ENCODE assay signal across 21 cellular contexts in genomic region chr2:10524841-10525572, GRCh38.
DNase-seq lines count a peak whose midpoint lies in the region; ATAC-seq, FAIRE-seq and TF ChIP-seq lines count a peak whose summit lies in the region.
"Had no signal": no experiment of that assay in that cellular context is flagged by ENCODE, and none has a peak within 500 bp of the region (broad histone marks: within the 10 kb centered on the region; RNA-seq: fewer than 3 reads in every experiment).

No MANE protein-coding gene starts in this region.

- TF ChIP-seq POLR2A in H1 (IDR thresholded peaks at IDR 0.05; ENCODE audit: control extremely low read depth in 1 of 2, low read depth in 2 of 2, low read length in 2 of 2) = no peak

- no peak overlapping the region for H2AK5ac ChIP-seq in H1 (ENCODE audit: low read depth, low read length)

- H3K4me1 Mint-ChIP-seq in GM23338 = peaks cover 14% of the 10 kb centered on the region

- POLR2A ChIA-PET in H1 (lab: Charles Lee; ENCODE audit: partially characterized antibody) = no interaction called here

- no peak for TF ChIP-seq EP300 in H1 (IDR thresholded peaks at IDR 0.05; ENCODE audit: borderline replicate concordance in 1 of 2, low read depth in 2 of 2, low read length in 2 of 2)

- H2BK5ac ChIP-seq in H1 (ENCODE audit: low read depth, low read length) = no peak overlapping the region

- no peaks in the 10 kb centered on the region for H3K27me3 ChIP-seq in GM23338 (ENCODE audit: insufficient read depth)
- no peaks in the 10 kb centered on the region for H3K27me3 ChIP-seq in H1 (replicated peaks in 1 of 4; ENCODE audit: control insufficient read depth in 3 of 4, extremely low read depth in 1 of 4, insufficient read depth in 3 of 4, low read length in 3 of 4)
- no peaks in the 10 kb centered on the region for H3K27me3 ChIP-seq in osteoblast (ENCODE audit: insufficient read depth, low read length)
- H3K27me3 ChIP-seq: Peyer's patch, SJCRH30 had no signal

- peak overlapping the region; percentile 16 for H3K56ac ChIP-seq in H1 (replicated peaks; ENCODE audit: insufficient read length, low read depth, low read length)

- peak; percentile 34 for DNase-seq in activated CD8-positive, alpha-beta memory T cell treated with anti-CD3 and anti-CD28 coated beads, Interleukin-2, amount 50 U/mL, for 48 hours
- no peak for DNase-seq in activated CD8-positive, alpha-beta memory T cell treated with anti-CD3 and anti-CD28 coated beads, Interleukin-2, amount 50 U/mL, for 4 hours
- no peak for DNase-seq in GM23338 (ENCODE audit: low spot score)
- no peak for DNase-seq in H1 (ENCODE audit: low read depth in 1 of 2, low spot score in 2 of 2)
- peak; percentile 66 for DNase-seq in osteoblast (ENCODE audit: insufficient read length, low spot score, missing footprints)
- DNase-seq in AML-193 (lab: John Stamatoyannopoulos, UW) = no peak
- DNase-seq: 8988T, C1 segment of cervical spinal cord, DND-41, KBM-7, MM.1S, NCI-H1048, NCI-H1417 treated with DMSO at 0.1 percent for 48 hours, NCI-H187, NCI-H446, NCI-H526, SJCRH30 had no signal

- H3K9me2 ChIP-seq in GM23338 (ENCODE audit: insufficient read depth) = no peaks in the 10 kb centered on the region

- H3K79me1 ChIP-seq in H1 (ENCODE audit: low read depth, low read length) = no peaks in the 10 kb centered on the region

- ATAC-seq in GM23338 = no peak
- no peak for ATAC-seq in GM19328 (IDR thresholded peaks at IDR 0.05; ENCODE audit: unreplicated experiment)
- ATAC-seq: CD8-positive, alpha-beta T cell; GM12878 had no signal

- WGBS in H1 (ENCODE audit: extremely low coverage in 1 of 2, insufficient coverage in 1 of 2, insufficient read length in 1 of 2, insufficient replicate concordance in 2 of 2, low coverage in 1 of 2, low lambda C conversion rate in 2 of 2, missing lambda C conversion rate in 1 of 2), 2 experiments = 87% methylated on average over 18 of the region's 23 CpGs; no CpG with 5 or more reads in 1 of the 2 experiments

- peak overlapping the region; percentile 19; the same call in 1 of the 2 replicates for H3K18ac ChIP-seq in H1 (ENCODE audit: extremely low read depth, low read length)

- no peak overlapping the region for H3K9ac ChIP-seq in H1 (replicated peaks in 1 of 4; ENCODE audit: extremely low read depth in 1 of 4, low read depth in 3 of 4, low read length in 3 of 4)

- H4K8ac ChIP-seq in H1 (ENCODE audit: extremely low read depth, insufficient read depth, low read length) = peak overlapping the region; percentile 89

- H3K23me2 ChIP-seq in H1 (ENCODE audit: low read depth, low read length) = no peaks in the 10 kb centered on the region

- H3K27me3 Mint-ChIP-seq in GM23338 (ENCODE audit: insufficient read depth, low read depth, poor library complexity) = peaks cover 7% of the 10 kb centered on the region

- no peak overlapping the region for H2BK20ac ChIP-seq in H1 (ENCODE audit: low read length)

- H3K4ac ChIP-seq in H1 (replicated peaks; ENCODE audit: insufficient read length, low read depth, low read length) = no peak overlapping the region

- H3K27ac Mint-ChIP-seq in GM23338 = peak overlapping the region; percentile 17; the same call in 1 of the 2 replicates
- H3K27ac Mint-ChIP-seq: CD8-positive, alpha-beta T cell had no signal

- H2BK120ac ChIP-seq in H1 (replicated peaks; ENCODE audit: low read depth, low read length) = no peak overlapping the region

- H3K9me3 ChIP-seq in H1 (ENCODE audit: insufficient read depth in 2 of 2, low read depth in 1 of 2, low read length in 1 of 2) (no peaks in the 10 kb centered on the region), osteoblast (ENCODE audit: low read depth, low read length) (no peaks in the 10 kb centered on the region)
- H3K9me3 ChIP-seq: Peyer's patch, SJCRH30 had no signal

- no peak for FAIRE-seq in H1 (lab: Jason Lieb, UNC)
- FAIRE-seq: GM12878 had no signal

- peak overlapping the region; percentile 17; the same call in 1 of the 2 replicates for H2BK12ac ChIP-seq in H1 (ENCODE audit: low read depth, low read length)

- no peak overlapping the region for H3K4me2 ChIP-seq in GM23338
- H3K4me2 ChIP-seq in H1 (ENCODE audit: insufficient read depth in 1 of 2, low read depth in 2 of 2, low read length in 2 of 2) = no peak overlapping the region
- H3K4me2 ChIP-seq in osteoblast (ENCODE audit: insufficient read depth, low read length) = no peak overlapping the region

- no peak for TF ChIP-seq CTCF in GM23338 (conservative IDR thresholded peaks at IDR 0.05; ENCODE audit: low read depth in 2 of 2)
- no peak for TF ChIP-seq CTCF in H1 (IDR thresholded peaks at IDR 0.05; ENCODE audit: control extremely low read depth in 1 of 3, insufficient read depth in 1 of 3, low read depth in 1 of 3, low read length in 3 of 3)
- TF ChIP-seq CTCF in osteoblast (IDR thresholded peaks at IDR 0.05; ENCODE audit: extremely low read depth, low read depth, low read length) = no peak

- H3F3A ChIP-seq in GM23338 (replicated peaks; ENCODE audit: low read depth) = no peaks in the 10 kb centered on the region

- H3K4me3 ChIP-seq in GM23338 (no peak overlapping the region), H1 (ENCODE audit: extremely low read depth in 1 of 4, insufficient read depth in 2 of 4, low read depth in 3 of 4, low read length in 4 of 4) (no peak overlapping the region), osteoblast (ENCODE audit: insufficient read depth, low read length) (no peak overlapping the region)
- H3K4me3 ChIP-seq: GM12878, Peyer's patch, SJCRH30 had no signal

- TF ChIP-seq RAD21 in H1 (IDR thresholded peaks at IDR 0.05 in 1 of 2, conservative IDR thresholded peaks at IDR 0.05 in 1 of 2; ENCODE audit: low read depth in 2 of 2, low read length in 2 of 2) = no peak

- no peak overlapping the region for H2BK15ac ChIP-seq in H1 (ENCODE audit: low read length)

- H3K36me3 ChIP-seq in GM23338 (ENCODE audit: insufficient read depth) (no peaks in the 10 kb centered on the region), H1 (ENCODE audit: control insufficient read depth in 2 of 4, insufficient read depth in 4 of 4, low read length in 3 of 4) (no peaks in the 10 kb centered on the region), osteoblast (ENCODE audit: insufficient read depth, low read length) (no peaks in the 10 kb centered on the region)
- H3K36me3 ChIP-seq: Peyer's patch, SJCRH30 had no signal

- H3K27ac ChIP-seq in GM23338 (ENCODE audit: low read depth) (no peak overlapping the region), H1 (ENCODE audit: low read depth, low read length) (no peak overlapping the region), osteoblast (ENCODE audit: low read depth, low read length) (no peak overlapping the region)
- H3K27ac ChIP-seq: Peyer's patch, SJCRH30 had no signal

- H3K36me3 Mint-ChIP-seq in GM23338 (ENCODE audit: low read depth) = no peaks in the 10 kb centered on the region
- H3K36me3 Mint-ChIP-seq: CD8-positive, alpha-beta T cell had no signal

- H4K20me1 ChIP-seq in GM23338 (replicated peaks; ENCODE audit: insufficient read depth) = no peaks in the 10 kb centered on the region
- H4K20me1 ChIP-seq in H1 (replicated peaks in 1 of 2; ENCODE audit: control insufficient read depth in 1 of 2, insufficient read depth in 2 of 2, low read length in 2 of 2) = no peaks in the 10 kb centered on the region
- no peaks in the 10 kb centered on the region for H4K20me1 ChIP-seq in osteoblast (ENCODE audit: insufficient read depth, low read length)

- CTCF ChIA-PET in H1 (lab: Charles Lee; ENCODE audit: partially characterized antibody) = no interaction called here

- no peaks in the 10 kb centered on the region for H3K79me2 ChIP-seq in GM23338 (replicated peaks; ENCODE audit: insufficient read depth)
- no peaks in the 10 kb centered on the region for H3K79me2 ChIP-seq in H1 (ENCODE audit: control insufficient read depth in 1 of 2, insufficient read depth in 2 of 2, low read length in 2 of 2)
- no peaks in the 10 kb centered on the region for H3K79me2 ChIP-seq in osteoblast (ENCODE audit: insufficient read depth, low read length)

- H3K9me3 Mint-ChIP-seq in GM23338 = no peaks in the 10 kb centered on the region
- H3K9me3 Mint-ChIP-seq: CD8-positive, alpha-beta T cell had no signal

- peak overlapping the region; percentile 40 for H4K91ac ChIP-seq in H1 (replicated peaks; ENCODE audit: insufficient read length, low read length)

- no peak overlapping the region for H3K4me3 Mint-ChIP-seq in GM23338
- H3K4me3 Mint-ChIP-seq: CD8-positive, alpha-beta T cell had no signal

- no peak overlapping the region for H3K14ac ChIP-seq in H1 (ENCODE audit: insufficient read length)

- H2AFZ ChIP-seq in GM23338 (0 out of 2 replicates have a peak overlapping the region, but pooled peaks have one; percentile 14), H1 (ENCODE audit: low read length) (peak overlapping the region; percentile 22), osteoblast (ENCODE audit: low read length) (no peak overlapping the region)

- H3K23ac ChIP-seq in H1 (ENCODE audit: insufficient read length) = no peak overlapping the region

- peaks cover 4% of the 10 kb centered on the region; the same call in 1 of the 2 replicates for H3K4me1 ChIP-seq in GM23338 (ENCODE audit: insufficient read depth)
- H3K4me1 ChIP-seq in H1 (replicated peaks in 1 of 4; ENCODE audit: control insufficient read depth in 3 of 4, insufficient read depth in 4 of 4, low read length in 3 of 4) = peaks cover 0 to 19% (median 2%) of the 10 kb centered on the region in 4 experiments; a peak in 1 of 7 replicates
- H3K4me1 ChIP-seq in osteoblast (ENCODE audit: insufficient read depth, low read length) = no peaks in the 10 kb centered on the region
- H3K4me1 ChIP-seq: Peyer's patch had no signal

- H4K5ac ChIP-seq in H1 (ENCODE audit: insufficient read length, low read depth, low read length) = no peak overlapping the region

TF ChIP-seq in H1, 55 proteins besides CTCF, POLR2A, EP300 and RAD21:
- TF ChIP-seq GTF2F1 (IDR thresholded peaks at IDR 0.05; ENCODE audit: borderline replicate concordance, low read depth, low read length) (no peak), MAFK (IDR thresholded peaks at IDR 0.05; ENCODE audit: low read depth, low read length) (no peak), CEBPB (IDR thresholded peaks at IDR 0.05; ENCODE audit: low read depth, low read length) (no peak), TCF12 (IDR thresholded peaks at IDR 0.05; ENCODE audit: low read depth, low read length) (no peak), TEAD4 (IDR thresholded peaks at IDR 0.05; ENCODE audit: low read depth, low read length) (no peak), RNF2 (IDR thresholded peaks at IDR 0.05; ENCODE audit: borderline replicate concordance, low read depth, low read length, missing control alignments, poor library complexity, severe bottlenecking) (no peak), CBX5 (IDR thresholded peaks at IDR 0.05; ENCODE audit: low read depth, low read length) (no peak), SRF (IDR thresholded peaks at IDR 0.05; ENCODE audit: low read depth, low read length) (no peak), JUN (IDR thresholded peaks at IDR 0.05; ENCODE audit: low read depth, low read length) (no peak), BACH1 (IDR thresholded peaks at IDR 0.05; ENCODE audit: low read length) (no peak)

Comparison
In these comparisons a context has a peak if more than half of its experiments do, and no peak if none do; other contexts are left out.
1. DNase-seq: peak in activated CD8-positive, alpha-beta memory T cell treated with anti-CD3 and anti-CD28 coated beads, Interleukin-2, amount 50 U/mL, for 48 hours (single experiment) and osteoblast (single experiment); none in activated CD8-positive, alpha-beta memory T cell treated with anti-CD3 and anti-CD28 coated beads, Interleukin-2, amount 50 U/mL, for 4 hours (single experiment), GM23338 (single experiment), H1 (0 of 2) and AML-193 (0 of 2).